Comparison of ENCODE assay signal across 29 cellular contexts in genomic region chr7:5796076-5796475, GRCh38.
"Had no signal": no experiment of that assay in that cellular context is flagged by ENCODE, and none has a peak within 500 bp of the region (broad histone marks: within the 10 kb centered on the region; RNA-seq: fewer than 3 reads in every experiment).

No MANE protein-coding gene starts in this region.

- H3K4me1 Mint-ChIP-seq: brain had no signal

- H3K36me3 ChIP-seq: MG63, WERI-Rb-1 had no signal

- H3K4me2 ChIP-seq: PC-9 had no signal

- H2AFZ ChIP-seq: PC-9 had no signal

- H3K27me3 ChIP-seq: MG63 had no signal

- H3K27ac Mint-ChIP-seq: activated CD4-positive, alpha-beta T cell treated with anti-CD3 and anti-CD28 coated beads, Interleukin-2, amount 10 ng/mL, durations not matched to agents 24 days and 14 days; activated CD8-positive, alpha-beta T cell treated with anti-CD3 and anti-CD28 coated beads for 36 hours; activated naive CD4-positive, alpha-beta T cell treated with anti-CD3 and anti-CD28 coated beads for 36 hours; brain had no signal

- H3K9me3 ChIP-seq: MG63 had no signal

- H3K4me3 ChIP-seq: MG63, PC-9 had no signal

- H3K9me3 Mint-ChIP-seq: activated CD4-positive, alpha-beta T cell treated with anti-CD3 and anti-CD28 coated beads, Interleukin-2, amount 10 ng/mL, durations not matched to agents 24 days and 14 days; activated CD8-positive, alpha-beta T cell treated with anti-CD3 and anti-CD28 coated beads for 36 hours; activated naive CD4-positive, alpha-beta T cell treated with anti-CD3 and anti-CD28 coated beads for 36 hours; activated naive CD4-positive, alpha-beta T cell treated with anti-CD3 and anti-CD28 coated beads, Interleukin-2, amount 50 U/mL, for 72 hours had no signal

- ATAC-seq: activated CD8-positive, alpha-beta T cell treated with anti-CD3 and anti-CD28 coated beads for 36 hours; activated naive CD4-positive, alpha-beta T cell treated with anti-CD3 and anti-CD28 coated beads, Interleukin-2, amount 50 U/mL, for 72 hours; Right ventricle myocardium inferior had no signal

- H3K27me3 Mint-ChIP-seq: activated CD4-positive, alpha-beta T cell treated with anti-CD3 and anti-CD28 coated beads, Interleukin-2, amount 10 ng/mL, durations not matched to agents 24 days and 14 days; activated CD8-positive, alpha-beta T cell treated with anti-CD3 and anti-CD28 coated beads for 36 hours had no signal

- H3K4me3 Mint-ChIP-seq: activated CD4-positive, alpha-beta T cell treated with anti-CD3 and anti-CD28 coated beads, Interleukin-2, amount 10 ng/mL, durations not matched to agents 24 days and 14 days; activated CD8-positive, alpha-beta T cell treated with anti-CD3 and anti-CD28 coated beads for 36 hours; activated naive CD4-positive, alpha-beta T cell treated with anti-CD3 and anti-CD28 coated beads for 36 hours; brain had no signal

- DNase-seq: activated CD4-positive, alpha-beta T cell treated with anti-CD3 and anti-CD28 coated beads, Interleukin-2, amount 10 ng/mL, durations not matched to agents 24 days and 14 days; activated CD4-positive, alpha-beta T cell treated with anti-CD3 and anti-CD28 coated beads, Interleukin-2, amount 50 U/mL, for 4 hours; activated CD8-positive, alpha-beta T cell treated with anti-CD3 and anti-CD28 coated beads for 36 hours; activated gamma-delta T cell treated with Interleukin-2 at 50 U/mL for 16 hours; activated naive CD4-positive, alpha-beta T cell treated with anti-CD3 and anti-CD28 coated beads for 36 hours; activated T-cell treated with anti-CD3 and anti-CD28 coated beads, Interleukin-2, amount 50 U/mL, for 1 hour; anterior cingulate cortex; caudate nucleus; cerebellar nuclear complex; Kasumi-1; MG63; NCI-H1048; NCI-H1105 treated with DMSO at 0.1 percent for 48 hours; NCI-H1436 treated with DMSO at 0.1 percent for 48 hours; NCI-H1694 treated with DMSO at 0.1 percent for 48 hours; NCI-H2029 treated with DMSO at 0.1 percent for 48 hours; NCI-H2107; NCI-H2171; NCI-H526; NCI-H774; PC-9; SIG-M5; SW 1271; T1000; WERI-Rb-1 had no signal

- H3K36me3 Mint-ChIP-seq: activated naive CD4-positive, alpha-beta T cell treated with anti-CD3 and anti-CD28 coated beads, Interleukin-2, amount 50 U/mL, for 72 hours; brain had no signal

- H3K27ac ChIP-seq: PC-9, RWPE1, WERI-Rb-1 had no signal
